Comparison of ENCODE assay signal across 1 cellular context in the genomic region with DNA sequence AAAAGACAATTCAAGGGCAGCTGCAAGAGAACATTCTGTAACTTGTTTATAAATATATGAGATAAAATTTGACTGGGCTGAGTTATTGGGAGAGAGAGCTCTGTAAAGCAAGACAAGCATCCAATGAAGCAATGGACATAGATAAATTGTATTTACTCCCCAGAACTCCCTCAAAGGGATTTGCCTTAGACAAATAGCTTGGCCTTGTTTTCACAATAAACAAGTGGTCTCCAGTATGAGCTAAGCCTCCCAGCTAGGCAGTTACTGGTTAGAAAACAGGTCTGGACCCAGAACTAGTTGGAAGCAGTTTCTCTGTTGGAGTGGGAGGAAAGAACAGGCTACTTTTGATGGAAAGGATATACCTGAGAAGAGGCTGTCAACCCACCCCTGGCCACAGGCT.
TF ChIP-seq lines count a peak whose summit lies in the region.

No MANE protein-coding gene starts in this region.

TF ChIP-seq in K562, 482 proteins besides CTCF, POLR2A, EP300 and RAD21 (continued from another document):
- TF ChIP-seq, protein P1, sequence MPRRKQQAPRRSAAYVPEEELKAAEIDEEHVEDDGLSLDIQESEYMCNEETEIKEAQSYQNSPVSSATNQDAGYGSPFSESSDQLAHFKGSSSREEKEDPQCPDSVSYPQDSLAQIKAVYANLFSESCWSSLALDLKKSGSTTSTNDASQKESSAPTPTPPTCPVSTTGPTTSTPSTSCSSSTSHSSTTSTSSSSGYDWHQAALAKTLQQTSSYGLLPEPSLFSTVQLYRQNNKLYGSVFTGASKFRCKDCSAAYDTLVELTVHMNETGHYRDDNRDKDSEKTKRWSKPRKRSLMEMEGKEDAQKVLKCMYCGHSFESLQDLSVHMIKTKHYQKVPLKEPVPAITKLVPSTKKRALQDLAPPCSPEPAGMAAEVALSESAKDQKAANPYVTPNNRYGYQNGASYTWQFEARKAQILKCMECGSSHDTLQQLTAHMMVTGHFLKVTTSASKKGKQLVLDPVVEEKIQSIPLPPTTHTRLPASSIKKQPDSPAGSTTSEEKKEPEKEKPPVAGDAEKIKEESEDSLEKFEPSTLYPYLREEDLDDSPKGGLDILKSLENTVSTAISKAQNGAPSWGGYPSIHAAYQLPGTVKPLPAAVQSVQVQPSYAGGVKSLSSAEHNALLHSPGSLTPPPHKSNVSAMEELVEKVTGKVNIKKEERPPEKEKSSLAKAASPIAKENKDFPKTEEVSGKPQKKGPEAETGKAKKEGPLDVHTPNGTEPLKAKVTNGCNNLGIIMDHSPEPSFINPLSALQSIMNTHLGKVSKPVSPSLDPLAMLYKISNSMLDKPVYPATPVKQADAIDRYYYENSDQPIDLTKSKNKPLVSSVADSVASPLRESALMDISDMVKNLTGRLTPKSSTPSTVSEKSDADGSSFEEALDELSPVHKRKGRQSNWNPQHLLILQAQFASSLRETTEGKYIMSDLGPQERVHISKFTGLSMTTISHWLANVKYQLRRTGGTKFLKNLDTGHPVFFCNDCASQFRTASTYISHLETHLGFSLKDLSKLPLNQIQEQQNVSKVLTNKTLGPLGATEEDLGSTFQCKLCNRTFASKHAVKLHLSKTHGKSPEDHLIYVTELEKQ (CRISPR knock-in tag; IDR thresholded peaks at IDR 0.05): no peak
- TF ChIP-seq DMBX1 (CRISPR knock-in tag; IDR thresholded peaks at IDR 0.05; ENCODE audit: borderline replicate concordance) (no peak), PHF21A (IDR thresholded peaks at IDR 0.05; ENCODE audit: borderline replicate concordance, low read depth) (no peak), TCF7L2 (IDR thresholded peaks at IDR 0.05; ENCODE audit: low read depth, low read length) (no peak), TAF1 (IDR thresholded peaks at IDR 0.05; ENCODE audit: control insufficient read depth, extremely low read depth, insufficient read depth, low read length, severe bottlenecking) (no peak), ZNF561 (CRISPR knock-in tag; conservative IDR thresholded peaks at IDR 0.05) (no peak)
